ENCODE assay signal across 10 cellular contexts in genomic region chr1:156607344-156607743, GRCh38. TPM values are rescaled to one million over a fixed set of nuclear protein-coding genes. Genes with fewer than 3 reads are reported as not detected.
"Had no signal": no experiment of that assay in that cellular context is flagged by ENCODE, and none has a peak within 500 bp of the region (broad histone marks: within the 10 kb centered on the region; RNA-seq: fewer than 3 reads in every experiment).

No MANE protein-coding gene starts in this region.

RNA-seq across cellular contexts. Expression of gene HAPLN2, which starts 11.9 kb away (rescaled TPM):
- total RNA-seq: activated CD4-positive, alpha-beta memory T cell treated with anti-CD3 and anti-CD28 coated beads, Interleukin-2, amount 10 ng/mL, durations not matched to agents 7 days and 5 days; astrocyte; chondrocyte; dermis blood vessel endothelial cell; foreskin keratinocyte; glomerular endothelial cell had no signal
- polyA plus RNA-seq: foreskin keratinocyte had no signal

RNA-seq across cellular contexts. Expression of gene TTC24, which starts 27.8 kb away (rescaled TPM):
- total RNA-seq: astrocyte, bronchial epithelial cell, chondrocyte, dermis blood vessel endothelial cell, esophagus muscularis mucosa, foreskin keratinocyte, glomerular endothelial cell had no signal
- polyA plus RNA-seq: foreskin keratinocyte had no signal

RNA-seq across cellular contexts. Expression of gene BCAN, which starts 34.6 kb away (rescaled TPM):
- total RNA-seq: activated CD4-positive, alpha-beta memory T cell treated with anti-CD3 and anti-CD28 coated beads, Interleukin-2, amount 10 ng/mL, durations not matched to agents 7 days and 5 days; activated CD4-positive, alpha-beta T cell treated with anti-CD3 and anti-CD28 coated beads, Interleukin-2, amount 10 ng/mL, durations not matched to agents 7 days and 5 days; activated naive CD4-positive, alpha-beta T cell treated with anti-CD3 and anti-CD28 coated beads, Interleukin-2, amount 50 U/mL, for 72 hours; bronchial epithelial cell; chondrocyte; dermis blood vessel endothelial cell; foreskin keratinocyte; glomerular endothelial cell had no signal
- polyA plus RNA-seq: foreskin keratinocyte had no signal
